In the genomic region with DNA sequence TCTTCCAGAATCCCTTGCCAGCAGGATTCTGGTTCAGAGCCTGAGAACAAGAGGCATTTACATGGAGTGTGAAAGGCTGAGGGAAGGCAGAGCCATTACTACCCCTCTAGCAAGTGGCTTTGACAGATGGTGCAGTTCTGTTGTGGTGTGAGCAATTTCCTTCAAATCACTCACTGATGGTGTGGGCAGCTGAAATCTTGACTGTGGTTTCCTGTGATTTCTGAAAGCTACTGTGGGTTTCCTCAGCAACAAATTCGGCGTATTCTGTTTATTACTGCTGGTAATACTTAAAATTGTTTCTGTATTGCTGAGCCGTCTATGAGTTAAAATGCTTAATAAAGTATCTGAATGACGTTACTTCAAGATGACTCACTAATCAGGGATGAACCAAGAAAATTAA, we compare ENCODE assay signal across 9 cellular contexts.
A peak's percentile ranks its signal among the peaks of the same experiment; 100 is the strongest.
DNase-seq lines count a peak whose midpoint lies in the region; ATAC-seq and TF ChIP-seq lines count a peak whose summit lies in the region.
"Had no signal": no experiment of that assay in that cellular context is flagged by ENCODE, and none has a peak within 500 bp of the region (broad histone marks: within the 10 kb centered on the region; RNA-seq: fewer than 3 reads in every experiment).

No MANE protein-coding gene starts in this region.

- no peak for TF ChIP-seq CTCF in AG10803 (conservative IDR thresholded peaks at IDR 0.05; ENCODE audit: low read length)

- H3K4me3 ChIP-seq in AG10803 (ENCODE audit: low read length) = no peak overlapping the region

- DNase-seq in AG10803 (ENCODE audit: low read depth) = peak; percentile 98
- peak; percentile 73 for DNase-seq in NCI-H1694 (lab: John Stamatoyannopoulos, UW)
- peak; percentile 70 for DNase-seq in dedifferentiated amniotic fluid mesenchymal stem cell (ENCODE audit: extremely low spot score)
- DNase-seq in NCI-H526 (lab: John Stamatoyannopoulos, UW) = no peak
- no peak for DNase-seq in DMS153 (lab: John Stamatoyannopoulos, UW)
- no peak for DNase-seq in KG1 (lab: John Stamatoyannopoulos, UW)
- DNase-seq in SIG-M5 treated with dmso at 0.1 percent for 504 hours (lab: John Stamatoyannopoulos, UW; ENCODE audit: unreplicated experiment) = no peak
- DNase-seq: activated B cell treated with CpG ODN at 0.5 μM for 24 hours had no signal

- peak; percentile 66 for ATAC-seq in GM21360 (IDR thresholded peaks at IDR 0.05; ENCODE audit: unreplicated experiment)

Comparison
In these comparisons a context has a peak if more than half of its experiments do, and no peak if none do; other contexts are left out.
1. DNase-seq: peak in AG10803 (single experiment), NCI-H1694 (single experiment) and dedifferentiated amniotic fluid mesenchymal stem cell (single experiment); none in NCI-H526 (0 of 2), DMS153 (single experiment), KG1 (single experiment) and SIG-M5 treated with dmso at 0.1 percent for 504 hours (single experiment).